ENCODE assay signal across 9 cellular contexts in the genomic region with DNA sequence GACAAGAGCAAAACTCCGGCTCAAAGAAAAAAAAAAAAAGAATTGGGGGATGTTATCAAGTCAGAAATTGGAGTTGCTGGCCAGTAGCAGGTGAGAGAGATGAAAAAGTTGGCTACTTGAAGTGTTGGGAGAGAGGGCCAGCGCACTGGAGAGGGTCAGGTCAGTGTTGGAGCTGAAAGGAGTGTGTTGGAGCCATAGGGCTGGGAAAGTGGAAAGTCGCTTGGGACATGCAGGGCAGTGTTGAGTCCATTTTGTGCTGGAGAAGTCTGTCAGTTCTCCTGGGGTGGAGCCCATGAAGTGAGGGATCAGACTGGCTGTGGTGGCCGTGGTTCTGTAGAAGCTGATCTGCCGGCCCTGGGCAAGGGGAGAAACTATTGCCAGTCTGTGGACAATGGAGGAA. TPM values are rescaled to one million over a fixed set of nuclear protein-coding genes. Genes with fewer than 3 reads are reported as not detected.
DNase-seq lines count a peak whose midpoint lies in the region; ATAC-seq and TF ChIP-seq lines count a peak whose summit lies in the region.
"Had no signal": no experiment of that assay in that cellular context is flagged by ENCODE, and none has a peak within 500 bp of the region (broad histone marks: within the 10 kb centered on the region; RNA-seq: fewer than 3 reads in every experiment).

No MANE protein-coding gene starts in this region.

- CTCF ChIA-PET in activated CD8-positive, alpha-beta T cell treated with anti-CD3 and anti-CD28 coated beads, Interleukin-2, amount 10 ng/mL, durations not matched to agents 7 days and 5 days (lab: Charles Lee) = interaction anchor here (1.1 kb wide), 1 partner anchor 15 kb away, joined by 3 read pairs; no protein-coding TSS in a partner anchor

- H3K27ac ChIP-seq in left ventricle myocardium inferior (replicated peaks) = no peak overlapping the region
- H3K27ac ChIP-seq in heart left ventricle = no peak overlapping the region
- H3K27ac ChIP-seq in iPS-20b (ENCODE audit: low read length) = no peak overlapping the region

- H3K9me3 ChIP-seq in left ventricle myocardium inferior (replicated peaks) = no peaks in the 10 kb centered on the region
- H3K9me3 ChIP-seq in heart left ventricle = no peaks in the 10 kb centered on the region
- H3K9me3 ChIP-seq in iPS-20b (ENCODE audit: insufficient read depth, low read depth, low read length) = no peaks in the 10 kb centered on the region

- H3K36me3 ChIP-seq in left ventricle myocardium inferior = peaks cover 7% of the 10 kb centered on the region
- peaks cover 0 to 9% (median 5%) of the 10 kb centered on the region in 9 donors for H3K36me3 ChIP-seq in heart left ventricle
- peaks cover 19% of the 10 kb centered on the region for H3K36me3 ChIP-seq in iPS-20b (ENCODE audit: insufficient read depth, low read depth, low read length)

- POLR2A ChIA-PET in activated CD8-positive, alpha-beta T cell treated with anti-CD3 and anti-CD28 coated beads, Interleukin-2, amount 10 ng/mL, durations not matched to agents 7 days and 5 days (lab: Charles Lee) = no interaction called here

- H3K27me3 Mint-ChIP-seq in activated CD8-positive, alpha-beta T cell treated with anti-CD3 and anti-CD28 coated beads, Interleukin-2, amount 10 ng/mL, durations not matched to agents 7 days and 5 days (ENCODE audit: low read depth) = no peaks in the 10 kb centered on the region
- H3K27me3 Mint-ChIP-seq in type B pancreatic cell = no peaks in the 10 kb centered on the region

- WGBS in heart left ventricle, 4 donors = 76 to 86% (median 81%) methylated on average over 5 of the region's 5 CpGs

- ATAC-seq in heart left ventricle = no peak
- no peak for ATAC-seq in activated CD8-positive, alpha-beta T cell treated with anti-CD3 and anti-CD28 coated beads, Interleukin-2, amount 10 ng/mL, durations not matched to agents 7 days and 5 days
- no peak for ATAC-seq in GM19467 (IDR thresholded peaks at IDR 0.05; ENCODE audit: unreplicated experiment)

- TF ChIP-seq CTCF in left ventricle myocardium inferior (IDR thresholded peaks at IDR 0.05; ENCODE audit: borderline replicate concordance) (no peak), heart left ventricle (IDR thresholded peaks at IDR 0.05) (no peak), type B pancreatic cell (conservative IDR thresholded peaks at IDR 0.05) (no peak)

- no peak for TF ChIP-seq POLR2A in heart left ventricle (IDR thresholded peaks at IDR 0.05)

- H3K27ac Mint-ChIP-seq in activated CD8-positive, alpha-beta T cell treated with anti-CD3 and anti-CD28 coated beads, Interleukin-2, amount 10 ng/mL, durations not matched to agents 7 days and 5 days = peak overlapping the region; percentile 58
- peak overlapping the region; percentile 84 for H3K27ac Mint-ChIP-seq in type B pancreatic cell

- H3K9ac ChIP-seq in iPS-20b (ENCODE audit: low read depth, low read length) = no peak overlapping the region; the same call in 1 of the 2 replicates

- intact Hi-C loops in left ventricle myocardium inferior (cut with micrococcal nuclease) (no loop called here), heart left ventricle (cut with DNase I) (loop anchor here in 5 of 10 donors (5.0 to 10.0 kb wide), 5 partner anchors 80 to 158 kb away; a partner anchor contains a TSS)

- peaks cover 70% of the 10 kb centered on the region for H3K4me1 Mint-ChIP-seq in activated CD8-positive, alpha-beta T cell treated with anti-CD3 and anti-CD28 coated beads, Interleukin-2, amount 10 ng/mL, durations not matched to agents 7 days and 5 days (ENCODE audit: low read depth)
- H3K4me1 Mint-ChIP-seq in type B pancreatic cell (ENCODE audit: unreplicated experiment) = peaks cover 68% of the 10 kb centered on the region

- peak overlapping the region; percentile 100 for H3K4me3 ChIP-seq in left ventricle myocardium inferior
- peak overlapping the region in 6 of 12 donors; percentile 96 to 99 (median 98) for H3K4me3 ChIP-seq in heart left ventricle
- H3K4me3 ChIP-seq in iPS-20b (ENCODE audit: low read length) = 0 out of 2 replicates have a peak overlapping the region, but pooled peaks have one; percentile 18

- H3K4me3 Mint-ChIP-seq in activated CD8-positive, alpha-beta T cell treated with anti-CD3 and anti-CD28 coated beads, Interleukin-2, amount 10 ng/mL, durations not matched to agents 7 days and 5 days = peak overlapping the region; percentile 83
- peak overlapping the region; percentile 95 for H3K4me3 Mint-ChIP-seq in type B pancreatic cell

- DNase-seq in left ventricle myocardium inferior (no peak), heart left ventricle (no peak), type B pancreatic cell (ENCODE audit: extremely low spot score, unreplicated experiment) (no peak), SHP77 treated with DMSO at 0.1 percent for 48 hours (lab: John Stamatoyannopoulos, UW) (no peak), DMS 273 (lab: John Stamatoyannopoulos, UW; ENCODE audit: unreplicated experiment) (no peak)
- DNase-seq in activated CD8-positive, alpha-beta T cell treated with anti-CD3 and anti-CD28 coated beads, Interleukin-2, amount 10 ng/mL, durations not matched to agents 7 days and 5 days = no peak
- DNase-seq: activated CD4-positive, alpha-beta T cell treated with anti-CD3 and anti-CD28 coated beads for 1 hour had no signal

- no peaks in the 10 kb centered on the region for H3K27me3 ChIP-seq in left ventricle myocardium inferior (ENCODE audit: low read depth)
- no peaks in the 10 kb centered on the region for H3K27me3 ChIP-seq in heart left ventricle
- no peaks in the 10 kb centered on the region for H3K27me3 ChIP-seq in iPS-20b (ENCODE audit: insufficient read depth, low read length)

- no peaks in the 10 kb centered on the region for H3K9me3 Mint-ChIP-seq in activated CD8-positive, alpha-beta T cell treated with anti-CD3 and anti-CD28 coated beads, Interleukin-2, amount 10 ng/mL, durations not matched to agents 7 days and 5 days (ENCODE audit: insufficient read depth)
- no peaks in the 10 kb centered on the region for H3K9me3 Mint-ChIP-seq in type B pancreatic cell

- H3K4me1 ChIP-seq in left ventricle myocardium inferior = peaks cover 89% of the 10 kb centered on the region
- H3K4me1 ChIP-seq in heart left ventricle = peaks cover 13 to 83% (median 65%) of the 10 kb centered on the region in 12 donors
- H3K4me1 ChIP-seq in iPS-20b (ENCODE audit: insufficient read depth, low read length) = peaks cover 26% of the 10 kb centered on the region

- H3K36me3 Mint-ChIP-seq in activated CD8-positive, alpha-beta T cell treated with anti-CD3 and anti-CD28 coated beads, Interleukin-2, amount 10 ng/mL, durations not matched to agents 7 days and 5 days (ENCODE audit: low read depth) = peaks cover 41% of the 10 kb centered on the region
- H3K36me3 Mint-ChIP-seq in type B pancreatic cell = no peaks in the 10 kb centered on the region

RNA-seq across cellular contexts. Expression of a gene that starts 1.7 kb away (rescaled TPM):
- total RNA-seq in left ventricle myocardium inferior (15.9 TPM), heart left ventricle (10 to 100 TPM; 16.0 to 33.7 (median 17.1) TPM), type B pancreatic cell (ENCODE audit: low replicate concordance) (44.7 and 63.7 TPM in 2 replicates)
- polyA plus RNA-seq in heart left ventricle = 10 to 100 TPM; 24.0 to 27.9 TPM
- 10 to 100 TPM; 28.3 to 29.2 TPM for total RNA-seq in activated CD8-positive, alpha-beta T cell treated with anti-CD3 and anti-CD28 coated beads, Interleukin-2, amount 10 ng/mL, durations not matched to agents 7 days and 5 days

RNA-seq across cellular contexts. Expression of a gene that starts 15.6 kb away (rescaled TPM):
- total RNA-seq in left ventricle myocardium inferior (15.9 TPM), heart left ventricle (10 to 100 TPM; 11.4 to 22.0 (median 17.0) TPM), type B pancreatic cell (ENCODE audit: low replicate concordance) (32.2 and 35.6 TPM in 2 replicates)
- polyA plus RNA-seq in heart left ventricle = 10 to 100 TPM; 25.0 to 40.8 TPM
- total RNA-seq in activated CD8-positive, alpha-beta T cell treated with anti-CD3 and anti-CD28 coated beads, Interleukin-2, amount 10 ng/mL, durations not matched to agents 7 days and 5 days = 10 to 100 TPM; 30.2 to 31.7 TPM

RNA-seq across cellular contexts. Expression of a gene that starts 18.4 kb away (rescaled TPM):
- total RNA-seq in left ventricle myocardium inferior (not detected), heart left ventricle (1 to 10 TPM in 1 of 9 donors, under 1 TPM in 6, not detected in 2; 0.16 to 1.2 (median 0.36) TPM), type B pancreatic cell (ENCODE audit: low replicate concordance) (2.2 and 3.7 TPM in 2 replicates)
- polyA plus RNA-seq in heart left ventricle = under 1 TPM; 0.19 to 0.46 TPM
- 1 to 10 TPM; 6.2 to 6.3 TPM for total RNA-seq in activated CD8-positive, alpha-beta T cell treated with anti-CD3 and anti-CD28 coated beads, Interleukin-2, amount 10 ng/mL, durations not matched to agents 7 days and 5 days

RNA-seq across cellular contexts. Expression of a gene that starts 55.9 kb away (rescaled TPM):
- total RNA-seq in left ventricle myocardium inferior = 31.3 TPM
- 10 to 100 TPM; 26.0 to 68.2 (median 32.4) TPM for total RNA-seq in heart left ventricle
- 10 to 100 TPM; 25.8 to 47.5 TPM for polyA plus RNA-seq in heart left ventricle
- total RNA-seq in activated CD8-positive, alpha-beta T cell treated with anti-CD3 and anti-CD28 coated beads, Interleukin-2, amount 10 ng/mL, durations not matched to agents 7 days and 5 days = 10 to 100 TPM; 82.5 to 94.5 TPM
- total RNA-seq in type B pancreatic cell (ENCODE audit: low replicate concordance) = 80.4 and 111 TPM in 2 replicates
